ENCODE assay signal across 8 cellular contexts in the genomic region with DNA sequence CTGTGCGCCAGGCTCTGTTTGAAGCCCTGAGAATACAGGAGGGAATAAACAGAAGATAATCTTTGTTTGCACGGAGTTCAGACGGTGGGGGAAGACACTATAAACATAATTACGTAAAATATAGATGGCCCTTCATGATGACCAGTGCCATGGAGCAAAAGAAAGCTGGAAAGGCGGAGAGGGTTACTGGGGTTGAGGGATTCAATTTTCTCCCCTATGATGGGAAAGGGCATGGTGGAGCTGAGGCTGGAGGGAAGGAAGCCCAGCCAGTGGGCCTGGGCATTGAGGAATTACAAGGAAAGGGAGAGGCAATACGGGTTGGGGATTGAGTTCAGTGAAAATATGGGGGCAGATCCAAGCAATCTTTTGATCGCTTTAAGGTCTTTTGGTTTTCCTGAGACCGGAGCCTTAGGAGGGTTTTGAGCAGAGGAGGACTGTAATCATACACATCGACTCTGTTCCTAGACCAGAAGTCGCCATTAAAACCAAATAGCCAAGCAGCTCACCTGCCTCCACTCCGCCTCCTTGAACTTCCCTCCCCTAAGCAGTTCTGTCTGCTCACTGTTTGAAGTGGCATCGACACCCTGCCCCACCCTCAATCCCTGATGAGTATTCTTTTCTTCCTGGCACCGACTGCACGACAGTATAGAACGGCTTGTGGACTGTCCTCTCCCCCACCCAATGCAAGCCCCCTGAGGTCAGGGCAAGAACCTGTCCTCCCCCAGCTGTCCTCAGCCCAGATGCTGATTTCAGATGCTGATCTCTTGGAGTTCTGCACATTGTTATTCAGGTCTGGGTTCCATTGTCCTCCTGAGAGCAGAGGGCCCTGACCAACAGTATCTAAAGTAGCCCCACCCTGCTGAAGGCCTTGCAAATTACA. TPM values are rescaled to one million over a fixed set of nuclear protein-coding genes. Genes with fewer than 3 reads are reported as not detected.
DNase-seq lines count a peak whose midpoint lies in the region; ATAC-seq and TF ChIP-seq lines count a peak whose summit lies in the region.

No MANE protein-coding gene starts in this region.

- H4K8ac ChIP-seq in neuronal stem cell (ENCODE audit: low read depth, low read length) = no peak overlapping the region

- peaks cover 60% of the 10 kb centered on the region for H3K36me3 Mint-ChIP-seq in Calu3 (ENCODE audit: insufficient read depth, unreplicated experiment)
- peaks cover 23% of the 10 kb centered on the region for H3K36me3 Mint-ChIP-seq in effector memory CD8-positive, alpha-beta T cell (ENCODE audit: insufficient read depth)

- no peak overlapping the region for H3K4me3 ChIP-seq in neuronal stem cell (ENCODE audit: low read length in 2 of 2)

- no TSS peak for BruUV-seq in Calu3 (replicated peaks; lab: Mats Ljungman, UMichigan)

- CTCF ChIA-PET in Calu3 (lab: Charles Lee) = no interaction called here

- TF ChIP-seq CTCF in Calu3 (IDR thresholded peaks at IDR 0.05; ENCODE audit: unreplicated experiment) = no peak

- in situ Hi-C loops in KBM-7 (cut with MboI; ENCODE audit: low pct_unique_long_range_greater_than_20kb, low sequenced_read_pairs) = no loop called here

- H3K9me3 ChIP-seq in neuronal stem cell (replicated peaks in 1 of 2; ENCODE audit: control insufficient read depth in 2 of 2, insufficient read depth in 1 of 2, low read depth in 1 of 2, low read length in 2 of 2) = no peaks in the 10 kb centered on the region

- H4K91ac ChIP-seq in neuronal stem cell (ENCODE audit: low read depth, low read length, poor library complexity) = no peak overlapping the region

- peaks cover 6 to 12% of the 10 kb centered on the region in 2 donors for H3K36me3 ChIP-seq in neuronal stem cell (replicated peaks in 1 of 2; ENCODE audit: control insufficient read depth in 2 of 2, insufficient read depth in 2 of 2, low read length in 2 of 2)

- no peak overlapping the region for H3K4me2 ChIP-seq in neuronal stem cell (ENCODE audit: insufficient read depth, low read length, poor library complexity, severe bottlenecking)

- peaks cover 5 to 27% (median 20%) of the 10 kb centered on the region in 3 experiments for H3K27me3 ChIP-seq in neuronal stem cell (ENCODE audit: control insufficient read depth in 3 of 3, insufficient read depth in 3 of 3, low read depth in 1 of 3, low read length in 3 of 3)

- peaks cover 13 to 14% of the 10 kb centered on the region in 2 donors for H3K4me1 ChIP-seq in neuronal stem cell (ENCODE audit: control insufficient read depth in 2 of 2, insufficient read depth in 1 of 2, low read depth in 1 of 2, low read length in 2 of 2)

- H2AK5ac ChIP-seq in neuronal stem cell (ENCODE audit: low read depth, low read length) = no peak overlapping the region

- peak overlapping the region; percentile 86 for H2AFZ ChIP-seq in neuronal stem cell (ENCODE audit: low read length)

- H2BK5ac ChIP-seq in neuronal stem cell (ENCODE audit: low read length) = no peak overlapping the region

- no peak overlapping the region for H2BK15ac ChIP-seq in neuronal stem cell (ENCODE audit: low read length)

- DNase-seq in Calu3 (no peak), NCI-H510A (lab: John Stamatoyannopoulos, UW) (peak; percentile 38), neuronal stem cell (ENCODE audit: low spot score) (no peak), middle frontal gyrus (ENCODE audit: extremely low spot score, low spot score) (no peak), NCI-H2196 (lab: John Stamatoyannopoulos, UW; ENCODE audit: unreplicated experiment) (no peak), GM19238 (ENCODE audit: insufficient read length, low spot score) (no peak), KBM-7 (no peak)
- no peak for DNase-seq in effector memory CD8-positive, alpha-beta T cell

- no CpG with 5 or more reads among the region's 15 CpGs for WGBS in neuronal stem cell (ENCODE audit: extremely low coverage in 2 of 2, insufficient read length in 2 of 2, insufficient replicate concordance in 1 of 2), 2 donors

- no peak overlapping the region for H2BK12ac ChIP-seq in neuronal stem cell (ENCODE audit: low read length)

- no peak for ATAC-seq in effector memory CD8-positive, alpha-beta T cell (replicated peaks)

- H3K27ac ChIP-seq in neuronal stem cell (replicated peaks; ENCODE audit: low read length) = no peak overlapping the region

- peaks cover 10% of the 10 kb centered on the region for H3K79me1 ChIP-seq in neuronal stem cell (ENCODE audit: low read depth, low read length)

- H3K27me3 Mint-ChIP-seq in Calu3 (ENCODE audit: unreplicated experiment) = no peaks in the 10 kb centered on the region
- H3K27me3 Mint-ChIP-seq in effector memory CD8-positive, alpha-beta T cell = no peaks in the 10 kb centered on the region

- H3K4ac ChIP-seq in neuronal stem cell (ENCODE audit: low read length) = no peak overlapping the region

- H3K14ac ChIP-seq in neuronal stem cell (ENCODE audit: low read length) = no peak overlapping the region

- H3K18ac ChIP-seq in neuronal stem cell (ENCODE audit: low read length) = no peak overlapping the region

- H3K27ac Mint-ChIP-seq in Calu3 (ENCODE audit: unreplicated experiment) = no peak overlapping the region
- peak overlapping the region; percentile 41 to 78 for H3K27ac Mint-ChIP-seq in effector memory CD8-positive, alpha-beta T cell

- peaks cover 28% of the 10 kb centered on the region for H3K4me1 Mint-ChIP-seq in Calu3 (ENCODE audit: low read depth, unreplicated experiment)
- peaks cover 35 to 41% of the 10 kb centered on the region in 2 donors for H3K4me1 Mint-ChIP-seq in effector memory CD8-positive, alpha-beta T cell (ENCODE audit: low read depth in 2 of 2)

- no peak overlapping the region for H3K23ac ChIP-seq in neuronal stem cell (ENCODE audit: low read depth, low read length, poor library complexity)

- peak overlapping the region; percentile 38 for H3K9ac ChIP-seq in neuronal stem cell (ENCODE audit: low read depth, low read length, poor library complexity)

- peak overlapping the region; percentile 84 for H3K4me3 Mint-ChIP-seq in Calu3 (ENCODE audit: low read depth, unreplicated experiment)
- peak overlapping the region; percentile 86 to 89 for H3K4me3 Mint-ChIP-seq in effector memory CD8-positive, alpha-beta T cell

- H2BK120ac ChIP-seq in neuronal stem cell (ENCODE audit: low read depth, low read length) = no peak overlapping the region

- no peaks in the 10 kb centered on the region for H3K9me3 Mint-ChIP-seq in Calu3 (ENCODE audit: low read depth, unreplicated experiment)
- H3K9me3 Mint-ChIP-seq in effector memory CD8-positive, alpha-beta T cell = no peaks in the 10 kb centered on the region

- intact Hi-C loops in Calu3 (cut with micrococcal nuclease; ENCODE audit: unreplicated experiment) = no loop called here

RNA-seq across cellular contexts. Expression of a gene that starts 0.8 kb away (rescaled TPM):
- 5.3 and 6.3 TPM in 2 replicates for total RNA-seq in Calu3 (2022)
- polyA plus RNA-seq in neuronal stem cell (2013, experiment 1 of 2) = 1.2 TPM
- 1.0 TPM for polyA plus RNA-seq in neuronal stem cell (2013, experiment 2 of 2)

RNA-seq across cellular contexts. Expression of a gene that starts 2.0 kb away (rescaled TPM):
- total RNA-seq in Calu3 (2022) = 36.0 and 42.0 TPM in 2 replicates
- 19.2 TPM for polyA plus RNA-seq in neuronal stem cell (2013, experiment 1 of 2)
- polyA plus RNA-seq in neuronal stem cell (2013, experiment 2 of 2) = 18.7 TPM

RNA-seq across cellular contexts. Expression of a gene that starts 15.9 kb away (rescaled TPM):
- 45.7 and 59.7 TPM in 2 replicates for total RNA-seq in Calu3 (2022)
- polyA plus RNA-seq in neuronal stem cell (2013, experiment 1 of 2) = 15.6 TPM
- polyA plus RNA-seq in neuronal stem cell (2013, experiment 2 of 2) = 15.8 TPM

RNA-seq across cellular contexts. Expression of a gene that starts 38.2 kb away (rescaled TPM):
- 115 and 126 TPM in 2 replicates for total RNA-seq in Calu3 (2022)
- 37.0 TPM for polyA plus RNA-seq in neuronal stem cell (2013, experiment 1 of 2)
- 35.8 TPM for polyA plus RNA-seq in neuronal stem cell (2013, experiment 2 of 2)
